Comparison of ENCODE assay signal across 17 cellular contexts in genomic region chr5:176519810-176520720, GRCh38. TPM values are rescaled to one million over a fixed set of nuclear protein-coding genes. Genes with fewer than 3 reads are reported as not detected.
DNase-seq lines count a peak whose midpoint lies in the region; ATAC-seq, FAIRE-seq and TF ChIP-seq lines count a peak whose summit lies in the region.
"Had no signal": no experiment of that assay in that cellular context is flagged by ENCODE, and none has a peak within 500 bp of the region (broad histone marks: within the 10 kb centered on the region; RNA-seq: fewer than 3 reads in every experiment).

No MANE protein-coding gene starts in this region.

- no peak overlapping the region for H3K4me3 ChIP-seq in kidney (ENCODE audit: low read length in 2 of 2)
- H3K4me3 ChIP-seq: MG63, SJCRH30 had no signal

- H3K27ac ChIP-seq in kidney (ENCODE audit: low read depth in 2 of 2, low read length in 2 of 2), result no peak overlapping the region
- H3K27ac ChIP-seq: KMS-11, SJCRH30 had no signal

- ATAC-seq in activated T-cell treated with anti-CD3 and anti-CD28 coated beads, Interleukin-2, amount 50 U/mL, for 72 hours (replicated peaks in 1 of 2), result peak; percentile 24 to 42
- no peak for ATAC-seq in activated T-cell treated with anti-CD3 and anti-CD28 coated beads, Interleukin-2, amount 50 U/mL, for 4 hours
- no peak for ATAC-seq in stimulated activated memory B cell treated with anti-CD40 and anti-IgM and Interleukin-4, amounts not matched to agents 10 μg/mL and 1 μg/mL and 100 μg/mL, for 72 hours
- ATAC-seq in GM21737 (IDR thresholded peaks at IDR 0.05; ENCODE audit: unreplicated experiment), result no peak

- no peaks in the 10 kb centered on the region for H3K36me3 Mint-ChIP-seq in activated T-cell treated with anti-CD3 and anti-CD28 coated beads, Interleukin-2, amount 50 U/mL, for 72 hours (ENCODE audit: insufficient read depth in 2 of 2)
- H3K36me3 Mint-ChIP-seq in activated T-cell treated with anti-CD3 and anti-CD28 coated beads, Interleukin-2, amount 50 U/mL, for 4 hours (ENCODE audit: insufficient read depth), result no peaks in the 10 kb centered on the region
- no peaks in the 10 kb centered on the region for H3K36me3 Mint-ChIP-seq in stimulated activated memory B cell treated with anti-CD40 and anti-IgM and Interleukin-4, amounts not matched to agents 10 μg/mL and 1 μg/mL and 100 μg/mL, for 72 hours
- H3K36me3 Mint-ChIP-seq: CD4-positive, CD25-positive, alpha-beta regulatory T cell had no signal

- H3K9me3 Mint-ChIP-seq in activated T-cell treated with anti-CD3 and anti-CD28 coated beads, Interleukin-2, amount 50 U/mL, for 72 hours, result no peaks in the 10 kb centered on the region
- H3K9me3 Mint-ChIP-seq in activated T-cell treated with anti-CD3 and anti-CD28 coated beads, Interleukin-2, amount 50 U/mL, for 4 hours, result no peaks in the 10 kb centered on the region
- no peaks in the 10 kb centered on the region for H3K9me3 Mint-ChIP-seq in stimulated activated memory B cell treated with anti-CD40 and anti-IgM and Interleukin-4, amounts not matched to agents 10 μg/mL and 1 μg/mL and 100 μg/mL, for 72 hours

- H3K9ac ChIP-seq in kidney (ENCODE audit: low read length in 2 of 2), result no peak overlapping the region
- H3K9ac ChIP-seq: KMS-11 had no signal

- H3K9me3 ChIP-seq in kidney (ENCODE audit: control insufficient read depth in 1 of 2, low read length in 2 of 2), result no peaks in the 10 kb centered on the region
- H3K9me3 ChIP-seq: MG63, SJCRH30 had no signal

- no peak for TF ChIP-seq CTCF in kidney (IDR thresholded peaks at IDR 0.05; ENCODE audit: borderline replicate concordance, extremely low read depth, insufficient read depth)

- no peaks in the 10 kb centered on the region for H3K4me1 ChIP-seq in kidney (ENCODE audit: control insufficient read depth in 1 of 2, insufficient read depth in 1 of 2, low read depth in 1 of 2, low read length in 2 of 2)
- H3K4me1 ChIP-seq: SJCRH30 had no signal

- no peaks in the 10 kb centered on the region for H3K36me3 ChIP-seq in kidney (ENCODE audit: control insufficient read depth in 1 of 2, insufficient read depth in 2 of 2, low read length in 2 of 2)
- H3K36me3 ChIP-seq: MG63, SJCRH30 had no signal

- no peak overlapping the region for H3K27ac Mint-ChIP-seq in activated T-cell treated with anti-CD3 and anti-CD28 coated beads, Interleukin-2, amount 50 U/mL, for 72 hours
- H3K27ac Mint-ChIP-seq in stimulated activated memory B cell treated with anti-CD40 and anti-IgM and Interleukin-4, amounts not matched to agents 10 μg/mL and 1 μg/mL and 100 μg/mL, for 72 hours, result peak overlapping the region; percentile 25

- intact Hi-C loops in kidney (cut with DNase I), result no loop called here

- FAIRE-seq in kidney (lab: Jason Lieb, UNC), result no peak
- FAIRE-seq: H1 had no signal

- no peak for DNase-seq in activated T-cell treated with anti-CD3 and anti-CD28 coated beads, Interleukin-2, amount 50 U/mL, for 72 hours
- no peak for DNase-seq in activated T-cell treated with anti-CD3 and anti-CD28 coated beads, Interleukin-2, amount 50 U/mL, for 4 hours
- DNase-seq in NCI-H146 treated with DMSO at 0.1 percent for 48 hours (lab: John Stamatoyannopoulos, UW; ENCODE audit: unreplicated experiment), result peak; percentile 49
- DNase-seq in kidney, result peak; percentile 46
- no peak for DNase-seq in T-helper 2 cell
- DNase-seq: ACHN; CD4-positive, CD25-positive, alpha-beta regulatory T cell; GF-D8; MG63; NCI-H1105 treated with DMSO at 0.1 percent for 48 hours; NCI-H2081; SJCRH30 had no signal

- no peaks in the 10 kb centered on the region for H3K27me3 Mint-ChIP-seq in activated T-cell treated with anti-CD3 and anti-CD28 coated beads, Interleukin-2, amount 50 U/mL, for 72 hours (ENCODE audit: low read depth)
- H3K27me3 Mint-ChIP-seq in activated T-cell treated with anti-CD3 and anti-CD28 coated beads, Interleukin-2, amount 50 U/mL, for 4 hours (ENCODE audit: low read depth), result no peaks in the 10 kb centered on the region
- H3K27me3 Mint-ChIP-seq in stimulated activated memory B cell treated with anti-CD40 and anti-IgM and Interleukin-4, amounts not matched to agents 10 μg/mL and 1 μg/mL and 100 μg/mL, for 72 hours, result no peaks in the 10 kb centered on the region
- H3K27me3 Mint-ChIP-seq: CD4-positive, CD25-positive, alpha-beta regulatory T cell had no signal

- no peak overlapping the region for H3K4me3 Mint-ChIP-seq in activated T-cell treated with anti-CD3 and anti-CD28 coated beads, Interleukin-2, amount 50 U/mL, for 72 hours
- no peak overlapping the region for H3K4me3 Mint-ChIP-seq in activated T-cell treated with anti-CD3 and anti-CD28 coated beads, Interleukin-2, amount 50 U/mL, for 4 hours
- no peak overlapping the region for H3K4me3 Mint-ChIP-seq in stimulated activated memory B cell treated with anti-CD40 and anti-IgM and Interleukin-4, amounts not matched to agents 10 μg/mL and 1 μg/mL and 100 μg/mL, for 72 hours

- peaks cover 11% of the 10 kb centered on the region for H3K4me1 Mint-ChIP-seq in activated T-cell treated with anti-CD3 and anti-CD28 coated beads, Interleukin-2, amount 50 U/mL, for 72 hours (ENCODE audit: low read depth)
- H3K4me1 Mint-ChIP-seq in activated T-cell treated with anti-CD3 and anti-CD28 coated beads, Interleukin-2, amount 50 U/mL, for 4 hours (ENCODE audit: low read depth), result peaks cover 18% of the 10 kb centered on the region
- H3K4me1 Mint-ChIP-seq in stimulated activated memory B cell treated with anti-CD40 and anti-IgM and Interleukin-4, amounts not matched to agents 10 μg/mL and 1 μg/mL and 100 μg/mL, for 72 hours, result peaks cover 28% of the 10 kb centered on the region

RNA-seq across cellular contexts. Expression of gene RNF44, which starts 17.1 kb away (rescaled TPM):
- total RNA-seq in activated T-cell treated with anti-CD3 and anti-CD28 coated beads, Interleukin-2, amount 50 U/mL, for 72 hours, result 10 to 100 TPM; 93.0 to 93.6 TPM
- total RNA-seq in activated T-cell treated with anti-CD3 and anti-CD28 coated beads, Interleukin-2, amount 50 U/mL, for 4 hours, result 10 to 100 TPM; 55.0 to 58.5 (median 58.4) TPM
- total RNA-seq in kidney, result 61.8 TPM
- polyA plus RNA-seq in kidney (ENCODE audit: insufficient read depth, low read depth, low replicate concordance), result 12.5 TPM

RNA-seq across cellular contexts. Expression of gene CDHR2, which starts 29.1 kb away (rescaled TPM):
- under 1 TPM; 0.67 to 0.81 TPM for total RNA-seq in activated T-cell treated with anti-CD3 and anti-CD28 coated beads, Interleukin-2, amount 50 U/mL, for 72 hours
- under 1 TPM; 0.29 to 0.43 (median 0.33) TPM for total RNA-seq in activated T-cell treated with anti-CD3 and anti-CD28 coated beads, Interleukin-2, amount 50 U/mL, for 4 hours
- 4.2 TPM for total RNA-seq in kidney
- 8.0 TPM for polyA plus RNA-seq in kidney (ENCODE audit: insufficient read depth, low read depth, low replicate concordance)
- total RNA-seq: RPMI7951, SJCRH30 had no signal
- polyA plus RNA-seq: CD4-positive, CD25-positive, alpha-beta regulatory T cell had no signal

Comparison
In these comparisons a context has a peak if more than half of its experiments do, and no peak if none do; other contexts are left out.
1. ATAC-seq: peak in activated T-cell treated with anti-CD3 and anti-CD28 coated beads, Interleukin-2, amount 50 U/mL, for 72 hours (2 of 2); none in activated T-cell treated with anti-CD3 and anti-CD28 coated beads, Interleukin-2, amount 50 U/mL, for 4 hours (0 of 2), stimulated activated memory B cell treated with anti-CD40 and anti-IgM and Interleukin-4, amounts not matched to agents 10 μg/mL and 1 μg/mL and 100 μg/mL, for 72 hours (single experiment) and GM21737 (single experiment).
2. DNase-seq: peak in NCI-H146 treated with DMSO at 0.1 percent for 48 hours (single experiment) and kidney (single experiment); none in activated T-cell treated with anti-CD3 and anti-CD28 coated beads, Interleukin-2, amount 50 U/mL, for 72 hours (0 of 2), activated T-cell treated with anti-CD3 and anti-CD28 coated beads, Interleukin-2, amount 50 U/mL, for 4 hours (single experiment) and T-helper 2 cell (0 of 5).